Comparison of ENCODE assay signal across 26 cellular contexts in the genomic region with DNA sequence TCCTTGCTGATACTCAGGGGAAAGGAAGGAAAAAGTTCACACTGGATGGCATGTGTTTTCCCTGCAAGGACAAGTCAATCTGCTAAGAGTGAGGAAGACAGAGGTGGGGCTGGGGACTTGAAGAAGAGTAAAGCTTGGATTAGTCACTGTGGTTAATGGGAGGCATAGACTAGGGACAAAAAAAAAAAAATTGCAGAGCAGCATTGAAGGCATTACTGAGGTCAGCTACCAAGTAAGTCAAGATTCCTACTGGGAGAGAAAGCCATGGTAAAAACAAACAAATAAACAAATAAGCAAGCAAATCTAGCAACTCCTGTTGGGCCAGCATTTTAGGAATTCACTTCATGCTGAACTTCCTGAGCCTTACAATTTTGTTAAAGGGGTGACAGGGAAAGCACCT. TPM values are rescaled to one million over a fixed set of nuclear protein-coding genes. Genes with fewer than 3 reads are reported as not detected.
"Had no signal": no experiment of that assay in that cellular context is flagged by ENCODE, and none has a peak within 500 bp of the region (broad histone marks: within the 10 kb centered on the region; RNA-seq: fewer than 3 reads in every experiment).

No MANE protein-coding gene starts in this region.

- H3K27me3 ChIP-seq: transverse colon, uterus had no signal

- H3K27ac ChIP-seq: coronary artery, transverse colon, uterus, VCaP had no signal

- H3K4me3 ChIP-seq: coronary artery, smooth muscle cell, transverse colon, uterus had no signal

- ATAC-seq: left cardiac atrium; sciatic nerve; stimulated activated naive B cell treated with anti-CD40 and anti-IgM and Interleukin-4, amounts not matched to agents 10 μg/mL and 1 μg/mL and 100 μg/mL, for 72 hours; T-cell had no signal

- H3K27ac Mint-ChIP-seq: activated naive CD8-positive, alpha-beta T cell treated with anti-CD3 and anti-CD28 coated beads for 36 hours; activated T-cell treated with anti-CD3 and anti-CD28 coated beads, Interleukin-2, amount 50 U/mL, for 24 hours; activated T-helper 2 cell treated with anti-CD3 and anti-CD28 coated beads, Interferon-gamma antibody, Interleukin-2, Interleukin-4, amounts not matched to agents 10 μg/mL and 5 μg/mL and 100 μg/mL, durations not matched to agents 14 hours and 24 hours and 36 hours; stimulated activated naive B cell treated with anti-CD40 and anti-IgM and Interleukin-4, amounts not matched to agents 10 μg/mL and 1 μg/mL and 100 μg/mL, for 72 hours; T-cell; T-helper 2 cell treated with Interferon-gamma antibody and Interleukin-4, amounts not matched to agents 5 μg/mL and 100 μg/mL, for 36 hours had no signal

- H3K36me3 ChIP-seq: transverse colon, uterus had no signal

- H3K4me2 ChIP-seq: smooth muscle cell had no signal

- H3K4me1 Mint-ChIP-seq: activated naive CD8-positive, alpha-beta T cell treated with anti-CD3 and anti-CD28 coated beads for 36 hours; naive B cell; neural crest cell; stimulated activated naive B cell treated with anti-CD40 and anti-IgM and Interleukin-4, amounts not matched to agents 10 μg/mL and 1 μg/mL and 100 μg/mL, for 72 hours; T-cell had no signal

- H3K4me3 Mint-ChIP-seq: activated naive CD8-positive, alpha-beta T cell treated with anti-CD3 and anti-CD28 coated beads for 36 hours; activated T-cell treated with anti-CD3 and anti-CD28 coated beads, Interleukin-2, amount 50 U/mL, for 24 hours; naive B cell; neural crest cell; stimulated activated naive B cell treated with anti-CD40 and anti-IgM and Interleukin-4, amounts not matched to agents 10 μg/mL and 1 μg/mL and 100 μg/mL, for 72 hours; T-cell; T-helper 2 cell treated with Interferon-gamma antibody and Interleukin-4, amounts not matched to agents 5 μg/mL and 100 μg/mL, for 36 hours had no signal

- DNase-seq: activated CD4-positive, alpha-beta T cell treated with anti-CD3 and anti-CD28 coated beads for 1 hour; activated CD4-positive, alpha-beta T cell treated with anti-CD3 and anti-CD28 coated beads, Interleukin-2, amount 50 U/mL, for 1 hour; activated CD8-positive, alpha-beta memory T cell treated with anti-CD3 and anti-CD28 coated beads, Interleukin-2, amount 50 U/mL, for 4 hours; activated naive CD4-positive, alpha-beta T cell; activated naive CD8-positive, alpha-beta T cell treated with anti-CD3 and anti-CD28 coated beads for 36 hours; activated T-cell treated with anti-CD3 and anti-CD28 coated beads, Interleukin-2, amount 50 U/mL, for 24 hours; cerebellar nuclear complex; foreskin fibroblast; hippocampal formation; left cardiac atrium; naive B cell; occipital lobe; stimulated activated CD4-positive, alpha-beta T cell treated with anti-CD3 and anti-CD28 coated beads, Interleukin-15, amount 100 ng/mL, for 24 hours; stimulated activated CD4-positive, alpha-beta T cell treated with anti-CD3 and anti-CD28 coated beads, Interleukin-2, amount 100 ng/mL, for 48 hours; stimulated activated CD8-positive, alpha-beta memory T cell treated with anti-CD3 and anti-CD28 coated beads, Interleukin-4, amount 100 ng/mL, for 48 hours; stimulated activated naive B cell treated with anti-CD40 and anti-IgM and Interleukin-4, amounts not matched to agents 10 μg/mL and 1 μg/mL and 100 μg/mL, for 72 hours; T-cell; transverse colon; uterus had no signal

- H3K9me3 ChIP-seq: transverse colon, uterus had no signal

- H3K4me1 ChIP-seq: transverse colon, uterus had no signal

- H3K36me3 Mint-ChIP-seq: activated naive CD8-positive, alpha-beta T cell treated with anti-CD3 and anti-CD28 coated beads for 36 hours; naive B cell; stimulated activated naive B cell treated with anti-CD40 and anti-IgM and Interleukin-4, amounts not matched to agents 10 μg/mL and 1 μg/mL and 100 μg/mL, for 72 hours; T-cell had no signal

- H3K9me3 Mint-ChIP-seq: activated naive CD8-positive, alpha-beta T cell treated with anti-CD3 and anti-CD28 coated beads for 36 hours; activated T-cell treated with anti-CD3 and anti-CD28 coated beads, Interleukin-2, amount 50 U/mL, for 24 hours; activated T-helper 2 cell treated with anti-CD3 and anti-CD28 coated beads, Interferon-gamma antibody, Interleukin-2, Interleukin-4, amounts not matched to agents 10 μg/mL and 5 μg/mL and 100 μg/mL, durations not matched to agents 14 hours and 24 hours and 36 hours; neural crest cell; T-cell; T-helper 2 cell treated with Interferon-gamma antibody and Interleukin-4, amounts not matched to agents 5 μg/mL and 100 μg/mL, for 36 hours had no signal

RNA-seq across cellular contexts. Expression of a gene that starts 58.2 kb away (rescaled TPM):
- total RNA-seq: activated naive CD8-positive, alpha-beta T cell treated with anti-CD3 and anti-CD28 coated beads for 36 hours; activated T-helper 2 cell treated with anti-CD3 and anti-CD28 coated beads, Interferon-gamma antibody, Interleukin-2, Interleukin-4, amounts not matched to agents 10 μg/mL and 5 μg/mL and 100 μg/mL, durations not matched to agents 14 hours and 24 hours and 36 hours had no signal
